In the genomic region with DNA sequence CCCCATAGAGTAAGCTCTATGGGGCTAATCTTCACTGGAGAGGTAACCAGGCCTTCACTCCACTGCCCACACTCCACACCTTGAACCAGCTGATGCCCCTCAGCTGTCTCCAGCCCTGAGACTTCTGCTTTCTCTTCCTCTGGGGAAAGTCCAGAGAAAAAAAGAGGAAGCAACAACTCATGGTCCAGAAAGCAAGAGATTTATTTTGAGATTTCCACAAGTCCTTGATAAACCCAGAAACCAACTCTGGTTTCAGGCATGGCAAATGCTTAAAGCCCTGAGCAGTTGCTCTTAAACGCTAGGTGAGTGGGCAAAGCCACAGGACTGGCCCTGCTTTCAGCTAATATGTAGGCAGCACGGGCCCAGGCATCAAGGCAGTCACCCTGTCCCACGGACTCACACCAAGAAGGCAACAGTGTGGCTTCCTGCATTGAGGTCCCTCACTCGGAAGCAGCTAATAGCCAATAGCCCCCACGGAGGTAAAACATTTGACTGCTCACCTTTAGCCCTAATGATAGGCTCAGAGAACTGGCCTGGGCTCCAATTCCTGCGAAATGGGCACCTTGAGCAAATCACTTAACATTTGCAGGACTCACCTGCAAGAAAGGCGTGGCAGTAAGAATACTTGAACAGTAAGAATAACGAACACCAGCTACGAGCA, we compare ENCODE assay signal across 11 cellular contexts. TPM values are rescaled to one million over a fixed set of nuclear protein-coding genes. Genes with fewer than 3 reads are reported as not detected.
DNase-seq lines count a peak whose midpoint lies in the region; ATAC-seq, FAIRE-seq and TF ChIP-seq lines count a peak whose summit lies in the region.
"Had no signal": no experiment of that assay in that cellular context is flagged by ENCODE, and none has a peak within 500 bp of the region (broad histone marks: within the 10 kb centered on the region; RNA-seq: fewer than 3 reads in every experiment).

No MANE protein-coding gene starts in this region.

- peak overlapping the region; percentile 54 for H3K4me3 ChIP-seq in GM12878
- H3K4me3 ChIP-seq in neural progenitor cell, result no peak overlapping the region

- H3K27me3 Mint-ChIP-seq in chondrocyte (ENCODE audit: low read depth), result no peaks in the 10 kb centered on the region
- peaks cover 4% of the 10 kb centered on the region for H3K27me3 Mint-ChIP-seq in neural progenitor cell (ENCODE audit: insufficient read depth, low read depth)

- no peak overlapping the region for H3K4me3 Mint-ChIP-seq in chondrocyte (ENCODE audit: unreplicated experiment)
- H3K4me3 Mint-ChIP-seq in neural progenitor cell, result no peak overlapping the region

- intact Hi-C loops in GM12878 (cut with micrococcal nuclease; ENCODE audit: unreplicated experiment), result loop anchor here (2.0 kb wide), 2 partner anchors 21 to 27 kb away; no protein-coding TSS in a partner anchor

- TF ChIP-seq CTCF in GM10266 (IDR thresholded peaks at IDR 0.05; ENCODE audit: control insufficient read depth, insufficient read depth, low read depth, missing control alignments) (no peak), GM12878 (IDR thresholded peaks at IDR 0.05 in 2 of 3, conservative IDR thresholded peaks at IDR 0.05 in 1 of 3; ENCODE audit: control insufficient read depth in 2 of 3, extremely low read depth in 1 of 3, insufficient read depth in 1 of 3, low read depth in 3 of 3, low read length in 3 of 3) (no peak), chondrocyte (IDR thresholded peaks at IDR 0.05) (no peak), neural progenitor cell (IDR thresholded peaks at IDR 0.05) (no peak)

- no peaks in the 10 kb centered on the region for H3K9me3 Mint-ChIP-seq in chondrocyte (ENCODE audit: low read depth)
- no peaks in the 10 kb centered on the region for H3K9me3 Mint-ChIP-seq in neural progenitor cell

- peak overlapping the region; percentile 69 for H3K9ac ChIP-seq in GM12878 (ENCODE audit: control insufficient read depth, insufficient read depth, low read length)
- no peak overlapping the region for H3K9ac ChIP-seq in neural progenitor cell
- H3K9ac ChIP-seq: KMS-11 had no signal

- 2% methylated on average over 9 of the region's 9 CpGs for WGBS in GM12878 (ENCODE audit: insufficient coverage, insufficient replicate concordance, low lambda C conversion rate, missing lambda C conversion rate)

- H3K27ac Mint-ChIP-seq in chondrocyte (ENCODE audit: unreplicated experiment) (no peak overlapping the region), neural progenitor cell (no peak overlapping the region)

- H3K9me3 ChIP-seq in GM12878 (replicated peaks; ENCODE audit: control insufficient read depth, insufficient read depth, low read length) (no peaks in the 10 kb centered on the region), neural progenitor cell (ENCODE audit: low read depth) (no peaks in the 10 kb centered on the region)

- H3K27ac ChIP-seq in GM12878 (ENCODE audit: control insufficient read depth, insufficient read depth) (peak overlapping the region; percentile 92), neural progenitor cell (no peak overlapping the region)
- H3K27ac ChIP-seq: KMS-11, VCaP had no signal

- H3K27me3 ChIP-seq in GM12878 (replicated peaks in 1 of 2; ENCODE audit: control insufficient read depth in 2 of 2, insufficient read depth in 2 of 2, low read length in 1 of 2) (no peaks in the 10 kb centered on the region), neural progenitor cell (no peaks in the 10 kb centered on the region)

- H3K36me3 Mint-ChIP-seq in chondrocyte (ENCODE audit: low read depth), result peaks cover 11% of the 10 kb centered on the region
- peaks cover 8% of the 10 kb centered on the region for H3K36me3 Mint-ChIP-seq in neural progenitor cell

- H3K4me1 ChIP-seq in GM12878 (ENCODE audit: control insufficient read depth, insufficient read depth, low read length) (peaks cover 34% of the 10 kb centered on the region), neural progenitor cell (peaks cover 4% of the 10 kb centered on the region)

- peak; percentile 49 for DNase-seq in GM10266 (ENCODE audit: extremely low spot score)
- DNase-seq in GM12878 (ENCODE audit: low read depth, low spot score), result peak; percentile 92
- no peak for DNase-seq in chondrocyte (ENCODE audit: low spot score)
- no peak for DNase-seq in NCI-H1417 (lab: John Stamatoyannopoulos, UW)
- no peak for DNase-seq in activated effector memory CD4-positive, alpha-beta T cell treated with anti-CD3 and anti-CD28 coated beads, Interleukin-2, amount 50 U/mL, for 16 hours
- no peak for DNase-seq in neural progenitor cell (ENCODE audit: low spot score)
- DNase-seq: stimulated activated CD4-positive, alpha-beta T cell treated with anti-CD3 and anti-CD28 coated beads, Interleukin-4, amount 100 ng/mL, for 24 hours had no signal

- SMC1A ChIA-PET in GM12878 (lab: Charles Lee; ENCODE audit: uncharacterized antibody, unreplicated experiment), result interaction anchor here (1.0 to 12.8 kb wide), 7 partner anchors 13 to 103 kb away, joined by 3 to 243 read pairs (median 9); a partner anchor contains a TSS

- H4K20me1 ChIP-seq in GM12878 (ENCODE audit: control insufficient read depth, insufficient read depth) (no peaks in the 10 kb centered on the region), neural progenitor cell (ENCODE audit: low read depth) (no peaks in the 10 kb centered on the region)

- peak; percentile 32 for ATAC-seq in GM21367 (IDR thresholded peaks at IDR 0.05; ENCODE audit: unreplicated experiment)
- peak; percentile 42 for ATAC-seq in HG03442 (IDR thresholded peaks at IDR 0.05; ENCODE audit: unreplicated experiment)
- ATAC-seq in GM12878, result peak; percentile 75

- TF ChIP-seq EP300 in GM12878 (IDR thresholded peaks at IDR 0.05; ENCODE audit: borderline replicate concordance in 1 of 2, control insufficient read depth in 1 of 2, low read depth in 2 of 2, low read length in 2 of 2), result peak; percentile 70 to 77

- peak overlapping the region; percentile 97 for H3K4me2 ChIP-seq in GM12878 (ENCODE audit: control insufficient read depth, insufficient read depth)
- no peak overlapping the region for H3K4me2 ChIP-seq in neural progenitor cell
- H3K4me2 ChIP-seq: KMS-11 had no signal

- BruUV-seq in GM12878 (replicated peaks; lab: Mats Ljungman, UMichigan), result no TSS peak

- TF ChIP-seq RAD21 in GM12878 (IDR thresholded peaks at IDR 0.05; ENCODE audit: insufficient read depth, low read depth, low read length), result 0 out of 2 replicates have a peak, but pooled peaks have one; percentile 5

- H3K4me1 Mint-ChIP-seq in chondrocyte (ENCODE audit: low read depth) (peaks cover 17% of the 10 kb centered on the region), neural progenitor cell (peaks cover 16% of the 10 kb centered on the region)

- POLR2A ChIA-PET in GM12878 (lab: Charles Lee), result interaction anchor here (1.0 to 8.7 kb wide), 8 partner anchors 11 to 197 kb away, joined by 4 to 111 read pairs (median 7); a partner anchor contains a TSS

- peak; percentile 87 for FAIRE-seq in GM12878 (lab: Jason Lieb, UNC)

- H3F3A ChIP-seq in neural progenitor cell (ENCODE audit: low read depth), result peaks cover 9% of the 10 kb centered on the region

- CTCF ChIA-PET in GM12878 (lab: Yijun Ruan, JAX), result interaction anchor here (0.7 to 23.9 kb wide), 8 partner anchors 9 to 450 kb away, joined by 3 to 387 read pairs (median 6); a partner anchor contains a TSS

- RAD21 ChIA-PET in GM12878 (lab: Charles Lee; ENCODE audit: unreplicated experiment), result interaction anchor here (0.9 to 13.0 kb wide), 9 partner anchors 11 to 297 kb away, joined by 3 to 172 read pairs (median 5); a partner anchor contains a TSS

- peaks cover 3 to 19% of the 10 kb centered on the region in 2 experiments for H3K36me3 ChIP-seq in GM12878 (ENCODE audit: control insufficient read depth in 2 of 2, insufficient read depth in 2 of 2, low read length in 1 of 2)
- no peaks in the 10 kb centered on the region for H3K36me3 ChIP-seq in neural progenitor cell

- H2AFZ ChIP-seq in GM12878 (ENCODE audit: control insufficient read depth, low read depth, low read length), result peak overlapping the region; percentile 16
- H2AFZ ChIP-seq in neural progenitor cell (replicated peaks), result no peak overlapping the region

- in situ Hi-C loops in GM12878 (cut with MboI), result no loop called here

- H3K79me2 ChIP-seq in GM12878 (ENCODE audit: control insufficient read depth, insufficient read depth, low read length), result peaks cover 40% of the 10 kb centered on the region
- peaks cover 22% of the 10 kb centered on the region for H3K79me2 ChIP-seq in neural progenitor cell (ENCODE audit: low read depth)

- TF ChIP-seq POLR2A in GM12878 (IDR thresholded peaks at IDR 0.05; ENCODE audit: low read depth, low read length), result peak; percentile 60

RNA-seq across cellular contexts. Expression of a gene that starts 4.3 kb away (rescaled TPM):
- total RNA-seq in GM12878 (2013; cell fraction: nucleolus; rRNA removed), result 48.1 and 52.7 TPM in 2 replicates
- 77.2 and 84.6 TPM in 2 replicates for total RNA-seq in GM12878 (2014; rRNA removed)
- total RNA-seq in GM12878 (2014; rRNA removed; fragmentation: Illumina TruSeq; extraction: Trizol), result 46.7 and 48.2 TPM in 2 replicates
- total RNA-seq in GM12878 (2021), result 76.0 and 92.2 TPM in 2 replicates
- 49.0 TPM for polyA plus RNA-seq in GM12878 (2011; ENCODE audit: low read depth)
- 26.7 and 44.9 TPM in 2 replicates for polyA plus RNA-seq in GM12878 (2011; rRNA removed)
- 126 and 132 TPM in 2 replicates for polyA plus RNA-seq in GM12878 (2011; cell fraction: cytosol; rRNA removed)
- polyA plus RNA-seq in GM12878 (2011; cell fraction: nucleus; rRNA removed), result 177 and 190 TPM in 2 replicates
- 55.0 and 57.5 TPM in 2 replicates for polyA plus RNA-seq in GM12878 (2012)
- 36.7 and 76.4 TPM in 2 replicates for polyA plus RNA-seq in GM12878 (2014; fragmentation: Illumina TruSeq; extraction: Trizol)
- polyA plus RNA-seq in GM12878 (2014; fragmentation: Nextera tagmentation; extraction: Ambion mirVana), result 10 to 100 TPM; 40.1 to 53.5 TPM
- 72.4 and 81.2 TPM in 2 replicates for polyA plus RNA-seq in GM12878 (2014; rRNA removed)
- polyA plus RNA-seq in GM12878 (2016; fragmentation: Nextera tagmentation; extraction: Ambion mirVana), result 100 to 1,000 TPM; 152 to 169 TPM
- 77.8 and 92.3 TPM in 2 replicates for polyA minus RNA-seq in GM12878 (2011; rRNA and poly(A)+ RNA removed)
- 23.7 and 27.0 TPM in 2 replicates for polyA minus RNA-seq in GM12878 (2011; cell fraction: cytosol; rRNA and poly(A)+ RNA removed)
- 22.0 and 42.0 TPM in 2 replicates for polyA minus RNA-seq in GM12878 (2011; cell fraction: nucleus; rRNA and poly(A)+ RNA removed)
- 40.8 to 60.0 TPM (median 41.4 TPM) in 3 replicates for total RNA-seq in chondrocyte
- 12.1 and 18.2 TPM in 2 replicates for total RNA-seq in neural progenitor cell (ENCODE audit: low replicate concordance)

RNA-seq across cellular contexts. Expression of a gene that starts 4.8 kb away (rescaled TPM):
- total RNA-seq in GM12878 (2013; cell fraction: nucleolus; rRNA removed), result 115 and 125 TPM in 2 replicates
- total RNA-seq in GM12878 (2014; rRNA removed), result 28.5 and 30.1 TPM in 2 replicates
- 37.4 and 43.0 TPM in 2 replicates for total RNA-seq in GM12878 (2014; rRNA removed; fragmentation: Illumina TruSeq; extraction: Trizol)
- 44.5 and 47.6 TPM in 2 replicates for total RNA-seq in GM12878 (2021)
- 21.0 TPM for polyA plus RNA-seq in GM12878 (2011; ENCODE audit: low read depth)
- polyA plus RNA-seq in GM12878 (2011; rRNA removed), result 93.6 and 116 TPM in 2 replicates
- 80.1 and 99.6 TPM in 2 replicates for polyA plus RNA-seq in GM12878 (2011; cell fraction: cytosol; rRNA removed)
- polyA plus RNA-seq in GM12878 (2011; cell fraction: nucleus; rRNA removed), result 139 and 147 TPM in 2 replicates
- polyA plus RNA-seq in GM12878 (2012), result 27.0 and 33.6 TPM in 2 replicates
- polyA plus RNA-seq in GM12878 (2014; fragmentation: Illumina TruSeq; extraction: Trizol), result 72.8 and 82.6 TPM in 2 replicates
- 10 to 100 TPM; 64.2 to 87.2 TPM for polyA plus RNA-seq in GM12878 (2014; fragmentation: Nextera tagmentation; extraction: Ambion mirVana)
- 46.4 and 48.2 TPM in 2 replicates for polyA plus RNA-seq in GM12878 (2014; rRNA removed)
- polyA plus RNA-seq in GM12878 (2016; fragmentation: Nextera tagmentation; extraction: Ambion mirVana), result 10 to 100 TPM; 83.5 to 86.3 TPM
- 88.5 and 94.5 TPM in 2 replicates for polyA minus RNA-seq in GM12878 (2011; rRNA and poly(A)+ RNA removed)
- 14.8 and 15.4 TPM in 2 replicates for polyA minus RNA-seq in GM12878 (2011; cell fraction: cytosol; rRNA and poly(A)+ RNA removed)
- 45.6 and 97.5 TPM in 2 replicates for polyA minus RNA-seq in GM12878 (2011; cell fraction: nucleus; rRNA and poly(A)+ RNA removed)
- total RNA-seq in chondrocyte, result 39.2 to 60.0 TPM (median 46.7 TPM) in 3 replicates
- total RNA-seq in neural progenitor cell (ENCODE audit: low replicate concordance), result 30.7 and 37.6 TPM in 2 replicates

RNA-seq across cellular contexts. Expression of a gene that starts 24.3 kb away (rescaled TPM):
- total RNA-seq in GM12878 (2013; cell fraction: nucleolus; rRNA removed), result 101 and 112 TPM in 2 replicates
- total RNA-seq in GM12878 (2014; rRNA removed) (58.2 and 69.7 TPM in 2 replicates), GM12878 (2014; rRNA removed; fragmentation: Illumina TruSeq; extraction: Trizol) (25.0 and 25.1 TPM in 2 replicates), GM12878 (2021) (92.5 and 97.8 TPM in 2 replicates), chondrocyte (31.9 to 41.4 TPM (median 32.2 TPM) in 3 replicates), neural progenitor cell (ENCODE audit: low replicate concordance) (27.3 and 79.3 TPM in 2 replicates)
- polyA plus RNA-seq in GM12878 (2011; ENCODE audit: low read depth), result 27.2 TPM
- polyA plus RNA-seq in GM12878 (2011; rRNA removed) (22.4 and 48.3 TPM in 2 replicates), GM12878 (2014; fragmentation: Illumina TruSeq; extraction: Trizol) (11.3 and 39.9 TPM in 2 replicates), GM12878 (2014; fragmentation: Nextera tagmentation; extraction: Ambion mirVana) (1 to 10 TPM; 2.4 to 5.5 TPM), GM12878 (2014; rRNA removed) (72.8 and 82.6 TPM in 2 replicates), GM12878 (2016; fragmentation: Nextera tagmentation; extraction: Ambion mirVana) (100 to 1,000 TPM; 103 to 113 TPM)
- polyA plus RNA-seq in GM12878 (2011; cell fraction: cytosol; rRNA removed), result 54.6 and 62.4 TPM in 2 replicates
- 281 and 291 TPM in 2 replicates for polyA plus RNA-seq in GM12878 (2011; cell fraction: nucleus; rRNA removed)
- polyA plus RNA-seq in GM12878 (2012), result 57.6 and 69.4 TPM in 2 replicates
- 42.3 and 56.3 TPM in 2 replicates for polyA minus RNA-seq in GM12878 (2011; rRNA and poly(A)+ RNA removed)
- polyA minus RNA-seq in GM12878 (2011; cell fraction: cytosol; rRNA and poly(A)+ RNA removed), result 19.9 and 30.9 TPM in 2 replicates
- 50.2 and 67.3 TPM in 2 replicates for polyA minus RNA-seq in GM12878 (2011; cell fraction: nucleus; rRNA and poly(A)+ RNA removed)

RNA-seq across cellular contexts. Expression of a gene that starts 24.5 kb away (rescaled TPM):
- total RNA-seq in GM12878 (2013; cell fraction: nucleolus; rRNA removed), result 131 and 138 TPM in 2 replicates
- 241 and 250 TPM in 2 replicates for total RNA-seq in GM12878 (2014; rRNA removed)
- 197 and 199 TPM in 2 replicates for total RNA-seq in GM12878 (2014; rRNA removed; fragmentation: Illumina TruSeq; extraction: Trizol)
- total RNA-seq in GM12878 (2021), result 271 and 272 TPM in 2 replicates
- 71.1 TPM for polyA plus RNA-seq in GM12878 (2011; ENCODE audit: low read depth)
- 183 and 221 TPM in 2 replicates for polyA plus RNA-seq in GM12878 (2011; rRNA removed)
- 231 and 256 TPM in 2 replicates for polyA plus RNA-seq in GM12878 (2011; cell fraction: cytosol; rRNA removed)
- polyA plus RNA-seq in GM12878 (2011; cell fraction: nucleus; rRNA removed), result 156 and 213 TPM in 2 replicates
- polyA plus RNA-seq in GM12878 (2012), result 113 and 114 TPM in 2 replicates
- 160 and 203 TPM in 2 replicates for polyA plus RNA-seq in GM12878 (2014; fragmentation: Illumina TruSeq; extraction: Trizol)
- polyA plus RNA-seq in GM12878 (2014; fragmentation: Nextera tagmentation; extraction: Ambion mirVana), result 100 to 1,000 TPM; 136 to 211 TPM
- polyA plus RNA-seq in GM12878 (2014; rRNA removed), result 202 and 220 TPM in 2 replicates
- 100 to 1,000 TPM; 236 to 262 TPM for polyA plus RNA-seq in GM12878 (2016; fragmentation: Nextera tagmentation; extraction: Ambion mirVana)
- polyA minus RNA-seq in GM12878 (2011; rRNA and poly(A)+ RNA removed), result 351 and 399 TPM in 2 replicates
- polyA minus RNA-seq in GM12878 (2011; cell fraction: cytosol; rRNA and poly(A)+ RNA removed), result 120 and 148 TPM in 2 replicates
- polyA minus RNA-seq in GM12878 (2011; cell fraction: nucleus; rRNA and poly(A)+ RNA removed), result 65.8 and 119 TPM in 2 replicates
- 188 to 264 TPM (median 194 TPM) in 3 replicates for total RNA-seq in chondrocyte
- 275 and 314 TPM in 2 replicates for total RNA-seq in neural progenitor cell (ENCODE audit: low replicate concordance)

RNA-seq across cellular contexts. Expression of a gene that starts 35.0 kb away (rescaled TPM):
- 9.8 and 11.8 TPM in 2 replicates for total RNA-seq in GM12878 (2013; cell fraction: nucleolus; rRNA removed)
- total RNA-seq in GM12878 (2014; rRNA removed), result 10.2 and 11.3 TPM in 2 replicates
- total RNA-seq in GM12878 (2014; rRNA removed; fragmentation: Illumina TruSeq; extraction: Trizol), result 9.3 and 10.2 TPM in 2 replicates
- total RNA-seq in GM12878 (2021), result 6.4 and 7.8 TPM in 2 replicates
- polyA plus RNA-seq in GM12878 (2011; ENCODE audit: low read depth), result 15.9 TPM
- polyA plus RNA-seq in GM12878 (2011; rRNA removed), result 32.1 and 40.2 TPM in 2 replicates
- 39.1 and 47.3 TPM in 2 replicates for polyA plus RNA-seq in GM12878 (2011; cell fraction: cytosol; rRNA removed)
- 16.9 and 21.4 TPM in 2 replicates for polyA plus RNA-seq in GM12878 (2011; cell fraction: nucleus; rRNA removed)
- polyA plus RNA-seq in GM12878 (2012), result 13.2 and 14.2 TPM in 2 replicates
- polyA plus RNA-seq in GM12878 (2014; fragmentation: Illumina TruSeq; extraction: Trizol), result 17.3 and 20.4 TPM in 2 replicates
- polyA plus RNA-seq in GM12878 (2014; fragmentation: Nextera tagmentation; extraction: Ambion mirVana), result 10 to 100 TPM; 25.6 to 40.7 TPM
- 16.0 and 19.1 TPM in 2 replicates for polyA plus RNA-seq in GM12878 (2014; rRNA removed)
- polyA plus RNA-seq in GM12878 (2016; fragmentation: Nextera tagmentation; extraction: Ambion mirVana), result 10 to 100 TPM; 21.1 to 24.7 TPM
- polyA minus RNA-seq in GM12878 (2011; rRNA and poly(A)+ RNA removed), result 22.0 and 30.9 TPM in 2 replicates
- polyA minus RNA-seq in GM12878 (2011; cell fraction: cytosol; rRNA and poly(A)+ RNA removed), result 2.4 and 2.8 TPM in 2 replicates
- 5.8 and 6.6 TPM in 2 replicates for polyA minus RNA-seq in GM12878 (2011; cell fraction: nucleus; rRNA and poly(A)+ RNA removed)
- total RNA-seq in chondrocyte, result 9.3 to 14.4 TPM (median 9.8 TPM) in 3 replicates
- 32.0 and 37.8 TPM in 2 replicates for total RNA-seq in neural progenitor cell (ENCODE audit: low replicate concordance)

Comparison
In these comparisons a context has a peak if more than half of its experiments do, and no peak if none do; other contexts are left out.
1. DNase-seq: peak in GM10266 (single experiment) and GM12878 (single experiment); none in chondrocyte (single experiment), NCI-H1417 (0 of 3), activated effector memory CD4-positive, alpha-beta T cell treated with anti-CD3 and anti-CD28 coated beads, Interleukin-2, amount 50 U/mL, for 16 hours (single experiment) and neural progenitor cell (single experiment).
2. Peak in every context shown above with its lines, with median percentiles within 50 percentile points of each other: ATAC-seq.